In genomic region chr19:40530091-40530901, GRCh38 we compare ENCODE assay signal across 8 cellular contexts. TPM values are rescaled to one million over a fixed set of nuclear protein-coding genes. Genes with fewer than 3 reads are reported as not detected.
A peak's percentile ranks its signal among the peaks of the same experiment; 100 is the strongest.
DNase-seq lines count a peak whose midpoint lies in the region; ATAC-seq and TF ChIP-seq lines count a peak whose summit lies in the region.

No MANE protein-coding gene starts in this region.

- H3K27ac ChIP-seq in angular gyrus (ENCODE audit: low read depth, low read length), result peak overlapping the region; percentile 83
- no peak overlapping the region for H3K27ac ChIP-seq in vagina
- H3K27ac ChIP-seq in gastrocnemius medialis, result no peak overlapping the region

- peaks cover 7% of the 10 kb centered on the region for H3K9me3 Mint-ChIP-seq in memory B cell

- peaks cover 8% of the 10 kb centered on the region for H3K4me1 ChIP-seq in vagina
- H3K4me1 ChIP-seq in gastrocnemius medialis, result peaks cover 0 to 4% of the 10 kb centered on the region in 2 donors

- H3K36me3 ChIP-seq in vagina, result no peaks in the 10 kb centered on the region
- H3K36me3 ChIP-seq in gastrocnemius medialis, result no peaks in the 10 kb centered on the region

- peaks cover 20% of the 10 kb centered on the region for H3K4me1 Mint-ChIP-seq in memory B cell

- H3K27me3 Mint-ChIP-seq in memory B cell, result peaks cover 23% of the 10 kb centered on the region

- H3K27me3 ChIP-seq in vagina (no peaks in the 10 kb centered on the region), gastrocnemius medialis (no peaks in the 10 kb centered on the region)

- no peak overlapping the region for H3K27ac Mint-ChIP-seq in memory B cell

- no peak for TF ChIP-seq POLR2A in vagina (IDR thresholded peaks at IDR 0.05)
- no peak for TF ChIP-seq POLR2A in gastrocnemius medialis (IDR thresholded peaks at IDR 0.05)

- H3K9me3 ChIP-seq in vagina (no peaks in the 10 kb centered on the region), gastrocnemius medialis (no peaks in the 10 kb centered on the region)

- TF ChIP-seq CTCF in GM12872 (IDR thresholded peaks at IDR 0.05; ENCODE audit: insufficient read depth, low read depth, low read length), result peak; percentile 5; the same call in 1 of the 3 replicates
- no peak for TF ChIP-seq CTCF in vagina (IDR thresholded peaks at IDR 0.05)
- TF ChIP-seq CTCF in gastrocnemius medialis (IDR thresholded peaks at IDR 0.05 in 4 of 5, conservative IDR thresholded peaks at IDR 0.05 in 1 of 5), result peak in 2 of 5 experiments; percentile 10 to 12

- in situ Hi-C loops in gastrocnemius medialis (cut with MboI; ENCODE audit: low sequenced_read_pairs in 4 of 4), result loop anchor here in 2 of 4 donors (10.0 kb wide), 1 partner anchor 65 kb away; no protein-coding TSS in a partner anchor

- no peaks in the 10 kb centered on the region for H3K36me3 Mint-ChIP-seq in memory B cell

- ATAC-seq in memory B cell (ENCODE audit: low read depth) (no peak), HG03460 (IDR thresholded peaks at IDR 0.05; ENCODE audit: unreplicated experiment) (no peak), gastrocnemius medialis (no peak)

- H3K4me3 Mint-ChIP-seq in memory B cell, result peak overlapping the region; percentile 25

- peak overlapping the region in 1 of 2 donors; percentile 39 for H3K4me3 ChIP-seq in vagina
- peak overlapping the region in 1 of 4 donors; percentile 59 for H3K4me3 ChIP-seq in gastrocnemius medialis

- intact Hi-C loops in vagina (cut with DNase I), result loop anchor here (5.0 to 10.0 kb wide), 2 partner anchors 67 to 105 kb away; no protein-coding TSS in a partner anchor
- intact Hi-C loops in gastrocnemius medialis (cut with DNase I; ENCODE audit: low total_unique reads), result no loop called here

- DNase-seq in NCI-H2171 treated with DMSO at 0.1 percent for 48 hours (lab: John Stamatoyannopoulos, UW) (peak; percentile 61), memory B cell (ENCODE audit: low spot score in 2 of 2) (no peak), middle frontal gyrus (ENCODE audit: extremely low spot score, low spot score) (no peak), vagina (ENCODE audit: extremely low spot score in 2 of 2) (no peak), gastrocnemius medialis (no peak)

RNA-seq across cellular contexts. Expression of gene SHKBP1, which starts 46.4 kb away (rescaled TPM):
- total RNA-seq in vagina (51.6 TPM), gastrocnemius medialis (10 to 100 TPM; 11.1 to 24.5 (median 23.6) TPM)
